ENCODE assay signal across 17 cellular contexts in the genomic region with DNA sequence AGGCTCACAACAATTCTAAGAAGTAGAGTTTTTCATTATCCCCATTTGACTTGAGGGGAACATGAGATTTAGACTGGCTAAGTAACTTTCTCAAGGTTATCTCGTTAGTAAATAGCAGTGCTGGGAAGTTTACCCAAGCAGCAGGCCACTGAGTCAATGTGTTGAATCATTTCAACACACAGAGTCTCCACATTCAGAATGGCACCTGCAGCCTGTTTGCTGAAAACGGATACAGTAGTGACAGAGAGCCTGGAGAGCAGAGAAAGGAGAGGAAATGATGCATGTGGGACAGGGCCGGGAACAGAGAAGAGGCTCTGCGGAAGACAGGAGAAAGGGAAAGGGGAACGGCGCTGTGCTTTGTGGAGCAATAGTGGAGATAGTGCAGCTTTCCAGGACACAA. TPM values are rescaled to one million over a fixed set of nuclear protein-coding genes. Genes with fewer than 3 reads are reported as not detected.
DNase-seq lines count a peak whose midpoint lies in the region; ATAC-seq lines count a peak whose summit lies in the region.
"Had no signal": no experiment of that assay in that cellular context is flagged by ENCODE, and none has a peak within 500 bp of the region (broad histone marks: within the 10 kb centered on the region; RNA-seq: fewer than 3 reads in every experiment).

No MANE protein-coding gene starts in this region.

- H3K9me3 ChIP-seq in SJSA1 (replicated peaks), result no peaks in the 10 kb centered on the region
- H3K9me3 ChIP-seq: HAP-1, spleen had no signal

- H3K27me3 ChIP-seq in SJSA1 (replicated peaks), result no peaks in the 10 kb centered on the region
- H3K27me3 ChIP-seq: spleen had no signal

- no peak overlapping the region for H3K4me3 ChIP-seq in SJSA1
- H3K4me3 ChIP-seq: HAP-1, PC-9, spleen had no signal

- peak; percentile 42 for ATAC-seq in esophagus mucosa
- ATAC-seq: stimulated activated naive CD8-positive, alpha-beta T cell treated with anti-CD3 and anti-CD28 coated beads, Interleukin-15, amount 100 ng/mL, for 72 hours had no signal

- peak; percentile 59 for DNase-seq in M059J (ENCODE audit: low read depth)
- DNase-seq in SJSA1 (ENCODE audit: low read depth in 1 of 2, low spot score in 2 of 2), result no peak
- DNase-seq in renal cortical epithelial cell (ENCODE audit: low read depth), result peak; percentile 68
- no peak for DNase-seq in NCI-H187 (lab: John Stamatoyannopoulos, UW)
- DNase-seq in kidney glomerular epithelial cell (lab: John Stamatoyannopoulos, UW), result no peak
- no peak for DNase-seq in dedifferentiated amniotic fluid mesenchymal stem cell (ENCODE audit: extremely low spot score)
- DNase-seq: activated CD8-positive, alpha-beta memory T cell treated with anti-CD3 and anti-CD28 coated beads, Interleukin-2, amount 50 U/mL, for 4 hours; activated naive CD4-positive, alpha-beta T cell treated with anti-CD3 and anti-CD28 coated beads, Interleukin-2, amount 50 U/mL, for 16 hours; glutamatergic neuron; islet precursor cell; NCI-H2227 treated with DMSO at 0.1 percent for 48 hours; spleen; stimulated activated naive CD8-positive, alpha-beta T cell treated with anti-CD3 and anti-CD28 coated beads, Interleukin-15, amount 100 ng/mL, for 72 hours; T-helper 1 cell had no signal

- H3K36me3 ChIP-seq in SJSA1, result peaks cover 5% of the 10 kb centered on the region; the same call in 1 of the 2 replicates
- H3K36me3 ChIP-seq: HAP-1, spleen had no signal

- peaks cover 48% of the 10 kb centered on the region for H3K4me1 ChIP-seq in SJSA1 (replicated peaks)
- H3K4me1 ChIP-seq: HAP-1 had no signal

- H3K27ac ChIP-seq in SJSA1, result peak overlapping the region; percentile 95
- H3K27ac ChIP-seq: PC-9, spleen had no signal

RNA-seq across cellular contexts. Expression of a gene that starts 33.5 kb away (rescaled TPM):
- 5.3 and 10.9 TPM in 2 replicates for total RNA-seq in M059J (2014; rRNA removed; shearing (Covaris generic))
- total RNA-seq in SJSA1 (2014; rRNA removed; shearing (Covaris generic)), result 5.7 and 13.1 TPM in 2 replicates
- total RNA-seq in esophagus mucosa (6.3 TPM), renal cortical epithelial cell (11.6 and 20.7 TPM in 2 replicates)

Comparison
In these comparisons a context has a peak if more than half of its experiments do, and no peak if none do; other contexts are left out.
1. DNase-seq: peak in M059J (single experiment) and renal cortical epithelial cell (single experiment); none in SJSA1 (0 of 2), NCI-H187 (0 of 2), kidney glomerular epithelial cell (single experiment) and dedifferentiated amniotic fluid mesenchymal stem cell (single experiment).